Comparison of ENCODE assay signal across 16 cellular contexts in genomic region chr17:67638871-67639270, GRCh38.
DNase-seq lines count a peak whose midpoint lies in the region; ATAC-seq, FAIRE-seq and TF ChIP-seq lines count a peak whose summit lies in the region.
"Had no signal": no experiment of that assay in that cellular context is flagged by ENCODE, and none has a peak within 500 bp of the region (broad histone marks: within the 10 kb centered on the region; RNA-seq: fewer than 3 reads in every experiment).

No MANE protein-coding gene starts in this region.

- FAIRE-seq in keratinocyte (lab: Jason Lieb, UNC): no peak
- FAIRE-seq: HTR-8/SVneo, K562 had no signal

- H3K27me3 ChIP-seq in keratinocyte (ENCODE audit: control insufficient read depth, extremely low read depth, insufficient read depth, low read length): no peaks in the 10 kb centered on the region
- H3K27me3 ChIP-seq in thyroid gland: no peaks in the 10 kb centered on the region
- H3K27me3 ChIP-seq in aorta (ENCODE audit: control insufficient read depth in 1 of 2, insufficient read depth in 2 of 2, low read length in 1 of 2): no peaks in the 10 kb centered on the region
- H3K27me3 ChIP-seq: SJSA1 had no signal

- intact Hi-C loops in thyroid gland (cut with DNase I): loop anchor here (10.0 kb wide), 1 partner anchor 46 kb away; no protein-coding TSS in a partner anchor
- intact Hi-C loops in aorta (cut with DNase I): no loop called here

- H3K27ac ChIP-seq in VCaP: peak overlapping the region; percentile 97
- no peak overlapping the region for H3K27ac ChIP-seq in keratinocyte (ENCODE audit: control insufficient read depth, insufficient read depth, low read length)
- peak overlapping the region; percentile 48 to 89 (median 79) for H3K27ac ChIP-seq in thyroid gland
- no peak overlapping the region for H3K27ac ChIP-seq in aorta (ENCODE audit: low read depth in 1 of 2, low read length in 2 of 2)
- H3K27ac ChIP-seq: SJSA1 had no signal

- no peaks in the 10 kb centered on the region for H3K9me3 ChIP-seq in keratinocyte (ENCODE audit: control insufficient read depth, low read depth, low read length)
- no peaks in the 10 kb centered on the region for H3K9me3 ChIP-seq in thyroid gland
- no peaks in the 10 kb centered on the region for H3K9me3 ChIP-seq in aorta (ENCODE audit: control insufficient read depth, low read length)
- H3K9me3 ChIP-seq: SJSA1 had no signal

- H4K20me1 ChIP-seq in keratinocyte (ENCODE audit: control insufficient read depth, extremely low read depth, insufficient read depth, low read length): peaks cover 4% of the 10 kb centered on the region

- H3K9ac ChIP-seq in keratinocyte (ENCODE audit: control insufficient read depth, extremely low read depth, insufficient read depth, low read length): no peak overlapping the region

- H2AFZ ChIP-seq in keratinocyte (ENCODE audit: control insufficient read depth, low read length): no peak overlapping the region

- dilution Hi-C loops in keratinocyte (cut with MboI; ENCODE audit: extremely low pct_ligation_motif_present, low sequenced_read_pairs): no loop called here

- peaks cover 7% of the 10 kb centered on the region for H3K36me3 Mint-ChIP-seq in activated naive CD4-positive, alpha-beta T cell treated with anti-CD3 and anti-CD28 coated beads, Interleukin-2, amount 50 U/mL, for 24 hours

- H3K4me1 ChIP-seq in keratinocyte (ENCODE audit: control insufficient read depth, extremely low read depth, insufficient read depth, low read length) (peaks cover 28% of the 10 kb centered on the region), thyroid gland (peaks cover 33 to 59% of the 10 kb centered on the region in 2 donors), aorta (ENCODE audit: control insufficient read depth in 1 of 2, insufficient read depth in 2 of 2, low read length in 2 of 2) (no peaks in the 10 kb centered on the region)
- H3K4me1 ChIP-seq: SJSA1 had no signal

- no peaks in the 10 kb centered on the region for H3K9me1 ChIP-seq in keratinocyte (ENCODE audit: control insufficient read depth, extremely low read depth, insufficient read depth, low read length)

- H3K36me3 ChIP-seq in keratinocyte (ENCODE audit: control insufficient read depth in 2 of 2, extremely low read depth in 1 of 2, insufficient read depth in 2 of 2, low read length in 2 of 2): peaks cover 0 to 3% of the 10 kb centered on the region in 2 experiments
- no peaks in the 10 kb centered on the region for H3K36me3 ChIP-seq in thyroid gland
- no peaks in the 10 kb centered on the region for H3K36me3 ChIP-seq in aorta (ENCODE audit: control insufficient read depth in 1 of 2, insufficient read depth in 2 of 2, low read length in 1 of 2)
- H3K36me3 ChIP-seq: SJSA1 had no signal

- H3K27me3 Mint-ChIP-seq in activated naive CD4-positive, alpha-beta T cell treated with anti-CD3 and anti-CD28 coated beads, Interleukin-2, amount 50 U/mL, for 24 hours: no peaks in the 10 kb centered on the region

- no peak for ATAC-seq in GM21515 (IDR thresholded peaks at IDR 0.05; ENCODE audit: unreplicated experiment)
- no peak for ATAC-seq in aorta (ENCODE audit: low FRiP score)
- ATAC-seq: K562 had no signal

- 69 to 71% methylated on average over 4 of the region's 4 CpGs for WGBS in thyroid gland, 2 donors
- 73% methylated on average over 4 of the region's 4 CpGs for WGBS in aorta, 2 donors

- no peak for TF ChIP-seq POLR2A in thyroid gland (IDR thresholded peaks at IDR 0.05)

- peak overlapping the region; percentile 86 for H3K4me2 ChIP-seq in keratinocyte (ENCODE audit: control insufficient read depth, extremely low read depth, insufficient read depth, low read depth, low read length)

- H3K9me3 Mint-ChIP-seq in activated naive CD4-positive, alpha-beta T cell treated with anti-CD3 and anti-CD28 coated beads, Interleukin-2, amount 50 U/mL, for 24 hours: no peaks in the 10 kb centered on the region

- TF ChIP-seq CTCF in VCaP (conservative IDR thresholded peaks at IDR 0.05) (no peak), keratinocyte (optimal IDR thresholded peaks at IDR 0.05 in 1 of 3, IDR thresholded peaks at IDR 0.05 in 1 of 3, conservative IDR thresholded peaks at IDR 0.05 in 1 of 3; ENCODE audit: extremely low read depth in 1 of 3, insufficient read depth in 2 of 3, low read length in 3 of 3) (no peak), thyroid gland (IDR thresholded peaks at IDR 0.05) (no peak)

- H3K27ac Mint-ChIP-seq in activated naive CD4-positive, alpha-beta T cell treated with anti-CD3 and anti-CD28 coated beads, Interleukin-2, amount 50 U/mL, for 24 hours: peak overlapping the region; percentile 15

- no peak overlapping the region for H3K4me3 ChIP-seq in keratinocyte (ENCODE audit: control insufficient read depth in 2 of 3, extremely low read depth in 1 of 3, insufficient read depth in 2 of 3, low read depth in 1 of 3, low read length in 3 of 3)
- H3K4me3 ChIP-seq in thyroid gland (replicated peaks in 1 of 3): no peak overlapping the region
- no peak overlapping the region for H3K4me3 ChIP-seq in aorta (ENCODE audit: low read length in 2 of 2)
- H3K4me3 ChIP-seq: K562, SJSA1 had no signal

- H3K79me2 ChIP-seq in keratinocyte (ENCODE audit: control insufficient read depth, insufficient read depth, low read length): no peaks in the 10 kb centered on the region

- no peak for DNase-seq in activated naive CD4-positive, alpha-beta T cell treated with Interleukin-2 at 50 U/mL for 16 hours
- no peak for DNase-seq in keratinocyte (ENCODE audit: low read depth, low spot score)
- DNase-seq in thyroid gland: peak; percentile 52 to 53
- no peak for DNase-seq in GM19240 (ENCODE audit: insufficient read length, low spot score)
- no peak for DNase-seq in aorta
- DNase-seq: C1 segment of cervical spinal cord, COR-L47, HCEC 1CT, NCI-H2081 treated with DMSO at 0.1 percent for 48 hours, NCI-H524 had no signal

- no peak overlapping the region for H3K4me3 Mint-ChIP-seq in activated naive CD4-positive, alpha-beta T cell treated with anti-CD3 and anti-CD28 coated beads, Interleukin-2, amount 50 U/mL, for 24 hours

- H3K4me1 Mint-ChIP-seq in activated naive CD4-positive, alpha-beta T cell treated with anti-CD3 and anti-CD28 coated beads, Interleukin-2, amount 50 U/mL, for 24 hours: peaks cover 14% of the 10 kb centered on the region

Comparison
In these comparisons a context has a peak if more than half of its experiments do, and no peak if none do; other contexts are left out.
1. DNase-seq: peak in thyroid gland (2 of 2); none in activated naive CD4-positive, alpha-beta T cell treated with Interleukin-2 at 50 U/mL for 16 hours (single experiment), keratinocyte (single experiment), GM19240 (single experiment) and aorta (0 of 2).
2. H3K27ac ChIP-seq: peak in VCaP (single experiment) and thyroid gland (3 of 3); none in keratinocyte (single experiment) and aorta (0 of 2).